13 cellular contexts compared by ENCODE assay signal in the genomic region with DNA sequence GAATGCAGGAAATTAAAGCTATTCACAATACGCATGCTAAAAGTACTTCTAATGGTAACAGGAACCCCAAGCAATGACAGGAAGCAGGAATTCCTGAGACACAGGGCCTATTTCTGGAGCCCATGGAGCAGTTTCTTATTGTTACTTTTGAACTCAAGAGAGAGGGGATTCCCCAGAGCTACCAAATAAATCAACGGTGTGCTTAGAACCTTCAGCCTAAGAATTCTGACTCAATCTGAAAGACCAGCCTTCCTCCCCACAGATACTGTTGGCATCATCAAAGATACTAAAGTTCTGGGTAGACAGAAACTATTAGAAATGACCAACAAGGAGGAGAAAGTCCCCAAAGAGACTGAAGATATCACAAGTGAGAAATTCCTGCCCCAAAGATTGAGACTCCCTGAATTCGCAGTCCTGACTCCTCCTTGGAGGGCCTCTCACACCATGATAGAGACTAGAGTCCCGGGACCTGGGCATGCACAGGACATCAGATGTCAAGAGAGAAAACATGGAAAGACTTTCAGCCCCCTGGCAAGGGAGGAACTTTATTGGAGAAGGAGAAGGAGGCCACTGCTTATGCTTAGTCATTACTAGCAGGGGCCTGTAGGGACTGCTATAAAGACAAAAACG. TPM values are rescaled to one million over a fixed set of nuclear protein-coding genes. Genes with fewer than 3 reads are reported as not detected.
DNase-seq lines count a peak whose midpoint lies in the region; ATAC-seq and TF ChIP-seq lines count a peak whose summit lies in the region.
"Had no signal": no experiment of that assay in that cellular context is flagged by ENCODE, and none has a peak within 500 bp of the region (broad histone marks: within the 10 kb centered on the region; RNA-seq: fewer than 3 reads in every experiment).

No MANE protein-coding gene starts in this region.

- H2AK9ac ChIP-seq in IMR-90 (replicated peaks; ENCODE audit: low read depth, low read length, poor library complexity): no peak overlapping the region

- BruUV-seq in IMR-90 (replicated peaks; lab: Mats Ljungman, UMichigan): no TSS peak

- 80% methylated on average over 1 of the region's 5 CpGs; no CpG with 5 or more reads in 1 of the 2 experiments for WGBS in IMR-90 (ENCODE audit: extremely low coverage in 2 of 2, insufficient read length in 1 of 2), 2 experiments
- 81% methylated on average over 5 of the region's 5 CpGs for WGBS in hepatocyte (ENCODE audit: low lambda C conversion rate, missing lambda C conversion rate)

- no peaks in the 10 kb centered on the region for H3K9me2 ChIP-seq in hepatocyte (replicated peaks; ENCODE audit: insufficient read depth)

- H4K20me1 ChIP-seq in BLaER1 (no peaks in the 10 kb centered on the region), IMR-90 (ENCODE audit: insufficient read depth, low read length) (peaks cover 6% of the 10 kb centered on the region; the same call in 1 of the 2 replicates), hepatocyte (ENCODE audit: insufficient read depth, poor library complexity, severe bottlenecking) (no peaks in the 10 kb centered on the region)

- no peak for TF ChIP-seq CTCF in IMR-90 (conservative IDR thresholded peaks at IDR 0.05; ENCODE audit: low read depth, low read length)
- no peak for TF ChIP-seq CTCF in hepatocyte (IDR thresholded peaks at IDR 0.05; ENCODE audit: poor library complexity)
- no peak for TF ChIP-seq CTCF in foreskin fibroblast (IDR thresholded peaks at IDR 0.05; ENCODE audit: low read depth, low read length)

- peaks cover 53 to 68% of the 10 kb centered on the region in 2 experiments for H3K79me1 ChIP-seq in IMR-90 (ENCODE audit: low read depth in 1 of 2, low read length in 2 of 2)

- H3K9me3 ChIP-seq in BLaER1 (peaks cover 44% of the 10 kb centered on the region), IMR-90 (ENCODE audit: control insufficient read depth, insufficient read depth, low read length) (no peaks in the 10 kb centered on the region), hepatocyte (ENCODE audit: low read depth) (no peaks in the 10 kb centered on the region)

- CTCF ChIA-PET in IMR-90 (lab: Yijun Ruan, JAX): interaction anchor here (0.7 kb wide), 1 partner anchor 116 kb away, joined by 3 read pairs; no protein-coding TSS in a partner anchor

- H3K9ac ChIP-seq in BLaER1: peak overlapping the region; percentile 61
- H3K9ac ChIP-seq in IMR-90 (ENCODE audit: low read depth, low read length): no peak overlapping the region

- peak overlapping the region; percentile 53 for H3K18ac ChIP-seq in IMR-90 (ENCODE audit: low read depth, low read length)

- H3K4me2 ChIP-seq in BLaER1 (peak overlapping the region; percentile 85), IMR-90 (ENCODE audit: low read depth, low read length) (no peak overlapping the region), hepatocyte (no peak overlapping the region)

- H3K56ac ChIP-seq in IMR-90 (ENCODE audit: extremely low read depth, insufficient read depth, low read length): no peak overlapping the region

- H2BK15ac ChIP-seq in IMR-90 (ENCODE audit: low read depth, low read length): no peak overlapping the region

- no peak overlapping the region for H4K8ac ChIP-seq in IMR-90 (ENCODE audit: low read depth in 2 of 2, low read length in 2 of 2)

- H2BK5ac ChIP-seq in IMR-90 (ENCODE audit: low read depth, low read length, poor library complexity, severe bottlenecking): peak overlapping the region; percentile 23

- H3K9me1 ChIP-seq in IMR-90 (ENCODE audit: insufficient read depth, low read length): peaks cover 46% of the 10 kb centered on the region

- dilution Hi-C loops in IMR-90 (cut with HindIII; ENCODE audit: low sequenced_read_pairs, unreplicated experiment): no loop called here

- H4K91ac ChIP-seq in IMR-90 (ENCODE audit: insufficient read depth, low read depth, low read length): no peak overlapping the region; the same call in 1 of the 2 replicates

- no peaks in the 10 kb centered on the region for H3K79me2 ChIP-seq in hepatocyte

- peak overlapping the region; percentile 35; the same call in 1 of the 2 replicates for H2AK5ac ChIP-seq in IMR-90 (ENCODE audit: low read depth, low read length)

- H3K4me1 ChIP-seq in BLaER1: peaks cover 71% of the 10 kb centered on the region
- peaks cover 33% of the 10 kb centered on the region for H3K4me1 ChIP-seq in IMR-90 (ENCODE audit: control insufficient read depth, insufficient read depth, low read length)
- H3K4me1 ChIP-seq in hepatocyte (ENCODE audit: insufficient read depth): peaks cover 6% of the 10 kb centered on the region

- no peak for TF ChIP-seq RAD21 in IMR-90 (IDR thresholded peaks at IDR 0.05; ENCODE audit: low read length)

- peak overlapping the region; percentile 38 for H3K14ac ChIP-seq in IMR-90 (replicated peaks; ENCODE audit: low read depth, low read length)

- H3K27me3 ChIP-seq in BLaER1: no peaks in the 10 kb centered on the region
- H3K27me3 ChIP-seq in IMR-90 (ENCODE audit: control insufficient read depth, insufficient read depth, low read length): no peaks in the 10 kb centered on the region
- no peaks in the 10 kb centered on the region for H3K27me3 ChIP-seq in hepatocyte

- H2BK20ac ChIP-seq in IMR-90 (ENCODE audit: low read depth, low read length): peak overlapping the region; percentile 8; the same call in 1 of the 2 replicates

- POLR2A ChIA-PET in IMR-90 (lab: Charles Lee; ENCODE audit: unreplicated experiment): interaction anchor here (0.6 kb wide), 1 partner anchor 9 kb away, joined by 4 read pairs; no protein-coding TSS in a partner anchor

- in situ Hi-C loops in IMR-90 (cut with MboI; ENCODE audit: low sequenced_read_pairs): loop anchor here (25.0 kb wide), 1 partner anchor 690 kb away; a partner anchor contains a TSS

- intact Hi-C loops in IMR-90 (cut with micrococcal nuclease): no loop called here

- H3K27ac ChIP-seq in BLaER1 (peak overlapping the region; percentile 80), IMR-90 (ENCODE audit: insufficient read depth, low read length) (peak overlapping the region; percentile 25; the same call in 1 of the 2 replicates), hepatocyte (no peak overlapping the region)

- H4K5ac ChIP-seq in IMR-90 (ENCODE audit: low read depth, low read length): no peak overlapping the region

- H2AFZ ChIP-seq in IMR-90 (replicated peaks; ENCODE audit: low read length, poor library complexity): no peak overlapping the region
- no peak overlapping the region for H2AFZ ChIP-seq in hepatocyte

- H3K36me3 ChIP-seq in BLaER1 (peaks cover 82% of the 10 kb centered on the region), IMR-90 (ENCODE audit: control insufficient read depth, insufficient read depth, low read length) (peaks cover 59% of the 10 kb centered on the region), hepatocyte (replicated peaks; ENCODE audit: insufficient read depth, low read depth) (no peaks in the 10 kb centered on the region)

- H3K4me3 ChIP-seq in BLaER1 (peak overlapping the region; percentile 37), IMR-90 (ENCODE audit: insufficient read depth, low read depth, low read length) (no peak overlapping the region), hepatocyte (no peak overlapping the region), foreskin fibroblast (ENCODE audit: low read depth in 1 of 2, low read length in 2 of 2) (no peak overlapping the region)

- TF ChIP-seq POLR2A in IMR-90 (IDR thresholded peaks at IDR 0.05; ENCODE audit: low read depth, low read length): no peak

- ATAC-seq in GM18858 (IDR thresholded peaks at IDR 0.05; ENCODE audit: unreplicated experiment): peak; percentile 92
- peak; percentile 56 for ATAC-seq in HG02623 (IDR thresholded peaks at IDR 0.05; ENCODE audit: unreplicated experiment)
- ATAC-seq in IMR-90 (ENCODE audit: low read depth): no peak
- ATAC-seq: sciatic nerve had no signal

- peak overlapping the region; percentile 29; the same call in 1 of the 2 replicates for H3K23ac ChIP-seq in IMR-90 (ENCODE audit: low read depth, low read length)

- H3K4ac ChIP-seq in IMR-90 (ENCODE audit: low read depth, low read length): no peak overlapping the region

- H2BK120ac ChIP-seq in IMR-90 (ENCODE audit: low read depth, low read length): no peak overlapping the region

- DNase-seq in IMR-90: peak; percentile 44
- DNase-seq in mesenteric fat pad (ENCODE audit: low spot score): no peak
- no peak for DNase-seq in hepatocyte (ENCODE audit: low spot score)
- no peak for DNase-seq in foreskin fibroblast
- DNase-seq in AG08395 (ENCODE audit: low spot score): no peak
- DNase-seq: activated CD8-positive, alpha-beta memory T cell treated with anti-CD3 and anti-CD28 coated beads, Interleukin-2, amount 50 U/mL, for 4 hours; H7; NCI-H1436 treated with DMSO at 0.1 percent for 48 hours; stimulated activated naive CD4-positive, alpha-beta T cell had no signal

TF ChIP-seq in IMR-90, 13 proteins besides CTCF, POLR2A, EP300 and RAD21:
- TF ChIP-seq RCOR1 (IDR thresholded peaks at IDR 0.05; ENCODE audit: insufficient replicate concordance, low read length): no peak
- no peak for TF ChIP-seq RFX5 (IDR thresholded peaks at IDR 0.05; ENCODE audit: low read depth, low read length)
- no peak for TF ChIP-seq FOS (IDR thresholded peaks at IDR 0.05; ENCODE audit: low read depth, low read length)
- TF ChIP-seq MAFK (IDR thresholded peaks at IDR 0.05; ENCODE audit: low read depth, low read length): no peak
- TF ChIP-seq MXI1 (IDR thresholded peaks at IDR 0.05; ENCODE audit: borderline replicate concordance, low read depth, low read length): no peak
- TF ChIP-seq, protein P1, sequence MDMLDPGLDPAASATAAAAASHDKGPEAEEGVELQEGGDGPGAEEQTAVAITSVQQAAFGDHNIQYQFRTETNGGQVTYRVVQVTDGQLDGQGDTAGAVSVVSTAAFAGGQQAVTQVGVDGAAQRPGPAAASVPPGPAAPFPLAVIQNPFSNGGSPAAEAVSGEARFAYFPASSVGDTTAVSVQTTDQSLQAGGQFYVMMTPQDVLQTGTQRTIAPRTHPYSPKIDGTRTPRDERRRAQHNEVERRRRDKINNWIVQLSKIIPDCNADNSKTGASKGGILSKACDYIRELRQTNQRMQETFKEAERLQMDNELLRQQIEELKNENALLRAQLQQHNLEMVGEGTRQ (IDR thresholded peaks at IDR 0.05; ENCODE audit: low read depth, low read length): no peak
- TF ChIP-seq CEBPB (IDR thresholded peaks at IDR 0.05; ENCODE audit: low read depth, low read length): no peak

RNA-seq across cellular contexts. Expression of a gene that starts 32.7 kb away (rescaled TPM):
- total RNA-seq in IMR-90 (2012; rRNA removed) (53.2 and 94.7 TPM in 2 replicates), mesenteric fat pad (140 TPM), hepatocyte (94.7 and 96.8 TPM in 2 replicates)
- polyA plus RNA-seq in IMR-90 (2012; rRNA removed) (102 and 139 TPM in 2 replicates), hepatocyte (177 and 194 TPM in 2 replicates)
- polyA plus RNA-seq in IMR-90 (2012; cell fraction: cytosol; rRNA removed): 4.0 and 8.4 TPM in 2 replicates
- polyA plus RNA-seq in IMR-90 (2012; cell fraction: nucleus; rRNA removed; ENCODE audit: low replicate concordance): 1.5 and 27.7 TPM in 2 replicates

RNA-seq across cellular contexts. Expression of a gene that starts 46.8 kb away (rescaled TPM):
- 101 and 102 TPM in 2 replicates for total RNA-seq in IMR-90 (2012; rRNA removed)
- polyA plus RNA-seq in IMR-90 (2012; rRNA removed): 278 and 303 TPM in 2 replicates
- 237 and 279 TPM in 2 replicates for polyA plus RNA-seq in IMR-90 (2012; cell fraction: cytosol; rRNA removed)
- polyA plus RNA-seq in IMR-90 (2012; cell fraction: nucleus; rRNA removed; ENCODE audit: low replicate concordance): 363 and 859 TPM in 2 replicates
- total RNA-seq in mesenteric fat pad: 66.2 TPM
- 43.1 and 52.8 TPM in 2 replicates for total RNA-seq in hepatocyte
- polyA plus RNA-seq in hepatocyte: 60.4 and 65.7 TPM in 2 replicates
